ENCODE assay signal across 8 cellular contexts in the genomic region with DNA sequence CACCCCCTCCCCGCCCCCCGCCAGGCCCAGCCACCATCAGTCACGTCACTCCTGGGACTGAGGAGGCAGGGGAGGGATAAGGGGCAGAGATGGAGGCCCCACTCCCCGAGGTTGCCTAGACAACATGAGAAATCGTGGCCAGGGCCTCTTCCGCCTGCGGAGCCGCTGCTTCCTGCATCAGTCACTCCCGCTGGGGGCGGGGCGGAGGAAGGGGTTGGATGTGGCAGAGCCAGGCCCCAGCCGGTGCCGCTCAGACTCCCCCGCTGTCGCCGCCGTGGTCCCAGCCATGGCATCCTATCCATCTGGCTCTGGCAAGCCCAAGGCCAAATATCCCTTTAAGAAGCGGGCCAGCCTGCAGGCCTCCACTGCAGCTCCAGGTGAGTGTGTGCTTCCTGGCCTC.
A peak's percentile ranks its signal among the peaks of the same experiment; 100 is the strongest.
DNase-seq lines count a peak whose midpoint lies in the region; ATAC-seq and TF ChIP-seq lines count a peak whose summit lies in the region.

No MANE protein-coding gene starts in this region.

- peak overlapping the region; percentile 89 for H3K4me3 ChIP-seq in AG09309 (ENCODE audit: control insufficient read depth, low read depth, low read length)

- ATAC-seq in GM19025 (IDR thresholded peaks at IDR 0.05; ENCODE audit: low read depth, unreplicated experiment) (peak; percentile 74), HG03280 (IDR thresholded peaks at IDR 0.05; ENCODE audit: unreplicated experiment) (peak; percentile 69)

- TF ChIP-seq CTCF in AG09309 (IDR thresholded peaks at IDR 0.05; ENCODE audit: control insufficient read depth, insufficient read depth, low read depth, low read length, missing control alignments): no peak

- peak; percentile 86 for DNase-seq in AG09309 (ENCODE audit: low read depth)
- peak; percentile 97 for DNase-seq in NCI-H226
- DNase-seq in activated CD4-positive, CD25-positive, alpha-beta regulatory T cell (lab: John Stamatoyannopoulos, UW): peak; percentile 91 to 96 (median 94)
- peak in 60 of 61 donors; percentile 38 to 95 (median 80) for DNase-seq in caudate nucleus (lab: John Stamatoyannopoulos, UW)
- peak; percentile 97 for DNase-seq in islet precursor cell
- DNase-seq in stimulated activated CD4-positive, alpha-beta T cell treated with anti-CD3 and anti-CD28 coated beads, Interleukin-12 subunit alpha, Interleukin-12 subunit beta, amount 100 ng/mL, for 24 hours (ENCODE audit: low read depth in 2 of 2): peak; percentile 86 to 97

- peak overlapping the region; percentile 93 for H3K27ac ChIP-seq in caudate nucleus (ENCODE audit: low read depth, low read length)

Comparison
In these comparisons a context has a peak if more than half of its experiments do, and no peak if none do; other contexts are left out.
1. Peak in every context shown above with its lines: DNase-seq, ATAC-seq, H3K4me3 ChIP-seq and H3K27ac ChIP-seq.